Comparison of ENCODE assay signal across 1 cellular context in the genomic region with DNA sequence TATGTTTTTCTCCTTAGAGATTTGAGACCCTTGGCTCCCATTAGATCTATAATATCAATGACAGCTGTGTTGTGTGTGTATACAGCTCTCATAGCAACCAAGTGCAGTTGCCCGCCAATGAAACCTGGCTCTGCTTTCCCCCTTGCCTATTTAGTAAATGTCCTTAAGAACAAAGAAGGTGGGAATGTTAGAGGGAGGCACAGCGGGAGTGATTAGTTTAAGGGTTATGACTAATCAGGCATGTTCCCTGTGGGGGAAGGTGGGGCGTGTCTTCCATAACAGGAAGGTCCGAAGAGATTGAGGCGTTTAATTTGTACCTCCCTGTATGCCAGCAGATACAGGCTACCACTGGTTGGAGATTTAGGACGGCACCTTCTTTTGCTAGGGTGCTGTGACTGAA.
TF ChIP-seq lines count a peak whose summit lies in the region.

No MANE protein-coding gene starts in this region.

TF ChIP-seq in WTC11, 78 proteins besides CTCF, POLR2A, EP300 and RAD21 (continued from another document):
- TF ChIP-seq, protein P1, sequence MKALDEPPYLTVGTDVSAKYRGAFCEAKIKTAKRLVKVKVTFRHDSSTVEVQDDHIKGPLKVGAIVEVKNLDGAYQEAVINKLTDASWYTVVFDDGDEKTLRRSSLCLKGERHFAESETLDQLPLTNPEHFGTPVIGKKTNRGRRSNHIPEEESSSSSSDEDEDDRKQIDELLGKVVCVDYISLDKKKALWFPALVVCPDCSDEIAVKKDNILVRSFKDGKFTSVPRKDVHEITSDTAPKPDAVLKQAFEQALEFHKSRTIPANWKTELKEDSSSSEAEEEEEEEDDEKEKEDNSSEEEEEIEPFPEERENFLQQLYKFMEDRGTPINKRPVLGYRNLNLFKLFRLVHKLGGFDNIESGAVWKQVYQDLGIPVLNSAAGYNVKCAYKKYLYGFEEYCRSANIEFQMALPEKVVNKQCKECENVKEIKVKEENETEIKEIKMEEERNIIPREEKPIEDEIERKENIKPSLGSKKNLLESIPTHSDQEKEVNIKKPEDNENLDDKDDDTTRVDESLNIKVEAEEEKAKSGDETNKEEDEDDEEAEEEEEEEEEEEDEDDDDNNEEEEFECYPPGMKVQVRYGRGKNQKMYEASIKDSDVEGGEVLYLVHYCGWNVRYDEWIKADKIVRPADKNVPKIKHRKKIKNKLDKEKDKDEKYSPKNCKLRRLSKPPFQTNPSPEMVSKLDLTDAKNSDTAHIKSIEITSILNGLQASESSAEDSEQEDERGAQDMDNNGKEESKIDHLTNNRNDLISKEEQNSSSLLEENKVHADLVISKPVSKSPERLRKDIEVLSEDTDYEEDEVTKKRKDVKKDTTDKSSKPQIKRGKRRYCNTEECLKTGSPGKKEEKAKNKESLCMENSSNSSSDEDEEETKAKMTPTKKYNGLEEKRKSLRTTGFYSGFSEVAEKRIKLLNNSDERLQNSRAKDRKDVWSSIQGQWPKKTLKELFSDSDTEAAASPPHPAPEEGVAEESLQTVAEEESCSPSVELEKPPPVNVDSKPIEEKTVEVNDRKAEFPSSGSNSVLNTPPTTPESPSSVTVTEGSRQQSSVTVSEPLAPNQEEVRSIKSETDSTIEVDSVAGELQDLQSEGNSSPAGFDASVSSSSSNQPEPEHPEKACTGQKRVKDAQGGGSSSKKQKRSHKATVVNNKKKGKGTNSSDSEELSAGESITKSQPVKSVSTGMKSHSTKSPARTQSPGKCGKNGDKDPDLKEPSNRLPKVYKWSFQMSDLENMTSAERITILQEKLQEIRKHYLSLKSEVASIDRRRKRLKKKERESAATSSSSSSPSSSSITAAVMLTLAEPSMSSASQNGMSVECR (CRISPR knock-in tag; IDR thresholded peaks at IDR 0.05; ENCODE audit: borderline replicate concordance) = no peak
- TF ChIP-seq NR1H2 (CRISPR knock-in tag; IDR thresholded peaks at IDR 0.05) (no peak), ELF4 (CRISPR knock-in tag; IDR thresholded peaks at IDR 0.05; ENCODE audit: low read depth) (no peak), NFATC4 (CRISPR knock-in tag; IDR thresholded peaks at IDR 0.05) (no peak), TEAD4 (CRISPR knock-in tag; IDR thresholded peaks at IDR 0.05) (no peak), NR2C2 (CRISPR knock-in tag; IDR thresholded peaks at IDR 0.05) (no peak), TEAD1 (CRISPR knock-in tag; IDR thresholded peaks at IDR 0.05) (no peak)
- TF ChIP-seq, protein P2, sequence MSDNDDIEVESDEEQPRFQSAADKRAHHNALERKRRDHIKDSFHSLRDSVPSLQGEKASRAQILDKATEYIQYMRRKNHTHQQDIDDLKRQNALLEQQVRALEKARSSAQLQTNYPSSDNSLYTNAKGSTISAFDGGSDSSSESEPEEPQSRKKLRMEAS (CRISPR knock-in tag; IDR thresholded peaks at IDR 0.05) = no peak
